In genomic region chr11:36009469-36009868, GRCh38 we compare ENCODE assay signal across 2 cellular contexts.
TF ChIP-seq lines count a peak whose summit lies in the region.

No MANE protein-coding gene starts in this region.

TF ChIP-seq in HCT116, 20 proteins besides CTCF, POLR2A, EP300 and RAD21 (continued from another document):
- TF ChIP-seq SRF (IDR thresholded peaks at IDR 0.05; ENCODE audit: low read depth) (no peak), ATF3 (IDR thresholded peaks at IDR 0.05) (no peak), CBX3 (IDR thresholded peaks at IDR 0.05; ENCODE audit: low read depth) (no peak)
TF ChIP-seq in HCT116: peak in this region for 1.

TF ChIP-seq in SK-N-SH treated with all-trans-retinoic acid at 6 μM for 48 hours, 23 proteins besides CTCF, POLR2A, EP300 and RAD21 (continued from another document):
- no peak for TF ChIP-seq TSHZ2 (CRISPR knock-in tag; IDR thresholded peaks at IDR 0.05)
- TF ChIP-seq ISL1 (CRISPR knock-in tag; IDR thresholded peaks at IDR 0.05) = no peak
- no peak for TF ChIP-seq CSRNP3 (CRISPR knock-in tag; IDR thresholded peaks at IDR 0.05)
- no peak for TF ChIP-seq ZNF565 (CRISPR knock-in tag; conservative IDR thresholded peaks at IDR 0.05; ENCODE audit: low read depth)
- TF ChIP-seq CSDC2 (CRISPR knock-in tag; IDR thresholded peaks at IDR 0.05) = no peak
- TF ChIP-seq ARNTL (CRISPR knock-in tag; IDR thresholded peaks at IDR 0.05; ENCODE audit: borderline replicate concordance, low read depth) = no peak
- TF ChIP-seq PATZ1 (CRISPR knock-in tag; IDR thresholded peaks at IDR 0.05; ENCODE audit: borderline replicate concordance) = no peak
- TF ChIP-seq BACH2 (CRISPR knock-in tag; IDR thresholded peaks at IDR 0.05; ENCODE audit: borderline replicate concordance) = no peak
- no peak for TF ChIP-seq ZFP30 (CRISPR knock-in tag; IDR thresholded peaks at IDR 0.05)
- TF ChIP-seq GLIS3 (CRISPR knock-in tag; IDR thresholded peaks at IDR 0.05) = no peak
- TF ChIP-seq POU6F1 (CRISPR knock-in tag; IDR thresholded peaks at IDR 0.05; ENCODE audit: borderline replicate concordance, low read depth) = no peak
- no peak for TF ChIP-seq OSR1 (CRISPR knock-in tag; IDR thresholded peaks at IDR 0.05)
- no peak for TF ChIP-seq SNAI2 (CRISPR knock-in tag; IDR thresholded peaks at IDR 0.05)
- TF ChIP-seq RARB (CRISPR knock-in tag; IDR thresholded peaks at IDR 0.05) = no peak
- no peak for TF ChIP-seq TCF4 (CRISPR knock-in tag; IDR thresholded peaks at IDR 0.05; ENCODE audit: borderline replicate concordance)
- TF ChIP-seq ZNF70 (CRISPR knock-in tag; IDR thresholded peaks at IDR 0.05) = no peak
